In the genomic region with DNA sequence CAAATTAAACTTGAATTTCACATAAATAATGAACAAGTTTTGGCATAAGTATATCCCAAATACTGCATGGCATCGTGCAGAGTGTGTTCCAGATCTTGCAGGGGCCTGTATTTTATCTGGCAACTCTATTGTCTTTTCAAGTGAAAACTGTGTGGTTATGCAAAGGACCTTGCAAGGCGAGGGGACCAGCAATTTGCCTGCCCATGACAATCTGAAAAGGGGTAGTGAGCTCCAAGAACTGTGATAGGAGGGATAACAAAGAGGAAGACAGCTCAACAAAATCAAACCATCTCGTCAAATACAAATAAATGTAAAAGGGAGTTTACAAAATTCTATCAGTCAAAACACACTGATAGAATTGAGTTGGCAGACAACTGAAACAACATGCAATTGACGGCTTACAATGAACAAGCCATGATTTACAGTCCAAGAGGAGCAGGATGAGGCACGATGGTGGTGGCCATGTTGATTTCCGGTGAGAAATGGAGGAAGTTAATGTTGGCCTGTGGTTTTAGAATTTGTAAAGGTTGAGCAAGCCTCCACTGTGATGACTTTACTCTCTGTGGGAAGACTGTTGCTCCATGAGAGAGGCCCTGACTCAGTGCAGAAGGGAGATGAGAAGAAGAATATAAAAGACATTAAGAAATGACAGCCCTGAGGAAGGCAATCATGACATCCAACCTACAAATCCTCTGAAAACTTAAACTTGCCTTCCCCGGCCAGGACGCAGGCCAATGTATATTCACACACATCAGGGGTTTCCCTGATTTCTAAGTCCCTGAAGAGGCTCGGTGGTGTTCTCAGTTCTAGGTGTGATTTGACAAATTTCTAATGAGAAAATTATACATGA, we compare ENCODE assay signal across 8 cellular contexts.
A peak's percentile ranks its signal among the peaks of the same experiment; 100 is the strongest.
DNase-seq lines count a peak whose midpoint lies in the region; ATAC-seq and TF ChIP-seq lines count a peak whose summit lies in the region.

No MANE protein-coding gene starts in this region.

- H3K9me2 ChIP-seq in GM23338 (ENCODE audit: insufficient read depth) = peaks cover 3% of the 10 kb centered on the region; the same call in 1 of the 2 replicates
- H3K9me2 ChIP-seq in Loucy (replicated peaks; ENCODE audit: low read depth, low read length) = no peaks in the 10 kb centered on the region

- H3K36me3 Mint-ChIP-seq in GM23338 (ENCODE audit: low read depth) = peaks cover 7% of the 10 kb centered on the region; the same call in 2 of the 3 replicates
- peaks cover 6% of the 10 kb centered on the region for H3K36me3 Mint-ChIP-seq in activated T-helper 1 cell treated with anti-CD3 and anti-CD28 coated beads, Interleukin-12 subunit alpha, Interleukin-12 subunit beta, Interleukin-2, Interleukin-4 antibody, amounts not matched to agents 30 ng/mL and 10 ng/mL and 1 ng/mL, durations not matched to agents 14 hours and 24 hours and 36 hours (ENCODE audit: low read depth)

- H3K4me1 ChIP-seq in GM23338 (ENCODE audit: insufficient read depth) (no peaks in the 10 kb centered on the region), Loucy (ENCODE audit: insufficient read depth, low read length, poor library complexity, severe bottlenecking) (peaks cover 24% of the 10 kb centered on the region), lower lobe of right lung (peaks cover 32% of the 10 kb centered on the region)

- 0 out of 3 replicates have a peak, but pooled peaks cover 7% of the 10 kb centered on the region for H3K9me3 Mint-ChIP-seq in GM23338
- H3K9me3 Mint-ChIP-seq in activated T-helper 1 cell treated with anti-CD3 and anti-CD28 coated beads, Interleukin-12 subunit alpha, Interleukin-12 subunit beta, Interleukin-2, Interleukin-4 antibody, amounts not matched to agents 30 ng/mL and 10 ng/mL and 1 ng/mL, durations not matched to agents 14 hours and 24 hours and 36 hours = peaks cover 4% of the 10 kb centered on the region

- TF ChIP-seq CTCF in GM23338 (conservative IDR thresholded peaks at IDR 0.05; ENCODE audit: low read depth in 2 of 2) = no peak
- TF ChIP-seq CTCF in Loucy (conservative IDR thresholded peaks at IDR 0.05; ENCODE audit: low read length) = no peak
- TF ChIP-seq CTCF in lower lobe of right lung (IDR thresholded peaks at IDR 0.05) = no peak

- H3K27ac ChIP-seq in GM23338 (ENCODE audit: low read depth) (no peak overlapping the region), lower lobe of right lung (peak overlapping the region; percentile 57)

- H2AFZ ChIP-seq in GM23338 (peak overlapping the region; percentile 90), Loucy (ENCODE audit: low read length) (peak overlapping the region; percentile 79)

- H4K20me1 ChIP-seq in GM23338 (replicated peaks; ENCODE audit: insufficient read depth) (no peaks in the 10 kb centered on the region), Loucy (ENCODE audit: insufficient read depth, low read length, poor library complexity, severe bottlenecking) (no peaks in the 10 kb centered on the region)

- H3K27ac Mint-ChIP-seq in GM23338 = no peak overlapping the region
- H3K27ac Mint-ChIP-seq in activated T-helper 1 cell treated with anti-CD3 and anti-CD28 coated beads, Interleukin-12 subunit alpha, Interleukin-12 subunit beta, Interleukin-2, Interleukin-4 antibody, amounts not matched to agents 30 ng/mL and 10 ng/mL and 1 ng/mL, durations not matched to agents 14 hours and 24 hours and 36 hours = peak overlapping the region; percentile 89

- no peak overlapping the region for H3K4me3 ChIP-seq in GM23338
- peak overlapping the region; percentile 40 for H3K4me3 ChIP-seq in Loucy (ENCODE audit: low read length, poor library complexity, severe bottlenecking)
- H3K4me3 ChIP-seq in lower lobe of right lung = no peak overlapping the region

- H3K4me1 Mint-ChIP-seq in GM23338 = peaks cover 5% of the 10 kb centered on the region; the same call in 1 of the 3 replicates
- peaks cover 54% of the 10 kb centered on the region for H3K4me1 Mint-ChIP-seq in activated T-helper 1 cell treated with anti-CD3 and anti-CD28 coated beads, Interleukin-12 subunit alpha, Interleukin-12 subunit beta, Interleukin-2, Interleukin-4 antibody, amounts not matched to agents 30 ng/mL and 10 ng/mL and 1 ng/mL, durations not matched to agents 14 hours and 24 hours and 36 hours (ENCODE audit: low read depth)

- H3K27me3 Mint-ChIP-seq in GM23338 (ENCODE audit: insufficient read depth, low read depth, poor library complexity) = peaks cover 2% of the 10 kb centered on the region
- H3K27me3 Mint-ChIP-seq in activated T-helper 1 cell treated with anti-CD3 and anti-CD28 coated beads, Interleukin-12 subunit alpha, Interleukin-12 subunit beta, Interleukin-2, Interleukin-4 antibody, amounts not matched to agents 30 ng/mL and 10 ng/mL and 1 ng/mL, durations not matched to agents 14 hours and 24 hours and 36 hours (ENCODE audit: insufficient read depth) = peaks cover 1% of the 10 kb centered on the region

- H3K36me3 ChIP-seq in GM23338 (ENCODE audit: insufficient read depth) (no peaks in the 10 kb centered on the region), Loucy (ENCODE audit: insufficient read depth, low read length) (no peaks in the 10 kb centered on the region), lower lobe of right lung (no peaks in the 10 kb centered on the region)

- H3F3A ChIP-seq in GM23338 (replicated peaks; ENCODE audit: low read depth) (no peaks in the 10 kb centered on the region), Loucy (ENCODE audit: low read depth) (no peaks in the 10 kb centered on the region)

- intact Hi-C loops in activated T-helper 1 cell treated with anti-CD3 and anti-CD28 coated beads, Interleukin-12 subunit alpha, Interleukin-12 subunit beta, Interleukin-2, Interleukin-4 antibody, amounts not matched to agents 30 ng/mL and 10 ng/mL and 1 ng/mL, durations not matched to agents 14 hours and 24 hours and 36 hours (cut with micrococcal nuclease) = loop anchor here (1.0 to 10.0 kb wide), 12 partner anchors 20 to 1064 kb away; a partner anchor contains a TSS
- intact Hi-C loops in lower lobe of right lung (cut with DNase I) = no loop called here

- no peak overlapping the region for H3K4me3 Mint-ChIP-seq in GM23338
- peak overlapping the region; percentile 62 for H3K4me3 Mint-ChIP-seq in activated T-helper 1 cell treated with anti-CD3 and anti-CD28 coated beads, Interleukin-12 subunit alpha, Interleukin-12 subunit beta, Interleukin-2, Interleukin-4 antibody, amounts not matched to agents 30 ng/mL and 10 ng/mL and 1 ng/mL, durations not matched to agents 14 hours and 24 hours and 36 hours

- H3K4me2 ChIP-seq in GM23338 (no peak overlapping the region), Loucy (ENCODE audit: low read depth, low read length, poor library complexity, severe bottlenecking) (peak overlapping the region; percentile 50)

- H3K9me3 ChIP-seq in Loucy (ENCODE audit: insufficient read depth, low read depth, low read length) (no peaks in the 10 kb centered on the region), lower lobe of right lung (no peaks in the 10 kb centered on the region)

- DNase-seq in GM23338 (ENCODE audit: low spot score) (no peak), lower lobe of right lung (no peak), COLO829 (ENCODE audit: low spot score) (no peak), inferior parietal cortex (ENCODE audit: extremely low spot score) (no peak), SW 1271 (lab: John Stamatoyannopoulos, UW) (no peak)
- peak; percentile 59 for DNase-seq in activated T-helper 1 cell treated with anti-CD3 and anti-CD28 coated beads, Interleukin-12 subunit alpha, Interleukin-12 subunit beta, Interleukin-2, Interleukin-4 antibody, amounts not matched to agents 30 ng/mL and 10 ng/mL and 1 ng/mL, durations not matched to agents 14 hours and 24 hours and 36 hours (ENCODE audit: low spot score)

- no peaks in the 10 kb centered on the region for H3K79me2 ChIP-seq in GM23338 (replicated peaks; ENCODE audit: insufficient read depth)
- no peaks in the 10 kb centered on the region for H3K79me2 ChIP-seq in Loucy (ENCODE audit: insufficient read depth, low read length)

- H3K27me3 ChIP-seq in GM23338 (ENCODE audit: insufficient read depth) (no peaks in the 10 kb centered on the region), Loucy (ENCODE audit: insufficient read depth, low read length, poor library complexity, severe bottlenecking) (no peaks in the 10 kb centered on the region), lower lobe of right lung (ENCODE audit: low read depth) (no peaks in the 10 kb centered on the region)

- peak; percentile 85 for ATAC-seq in GM18502 (IDR thresholded peaks at IDR 0.05; ENCODE audit: poor library complexity, unreplicated experiment)
- ATAC-seq in GM23338 = no peak
- peak; percentile 67 to 81 for ATAC-seq in lower lobe of right lung

- no peak overlapping the region for H3K9ac ChIP-seq in Loucy (ENCODE audit: low read depth, low read length, poor library complexity, severe bottlenecking)

TF ChIP-seq in GM23338, 12 proteins besides CTCF, POLR2A, EP300 and RAD21 (continues in another document):
- TF ChIP-seq ZNF114 (CRISPR knock-in tag; IDR thresholded peaks at IDR 0.05) = no peak
- TF ChIP-seq JUNB (IDR thresholded peaks at IDR 0.05; ENCODE audit: unreplicated experiment) = no peak
- no peak for TF ChIP-seq EZH2phosphoT487 (IDR thresholded peaks at IDR 0.05; ENCODE audit: unreplicated experiment)
